ENCODE assay signal across 7 cellular contexts in the genomic region with DNA sequence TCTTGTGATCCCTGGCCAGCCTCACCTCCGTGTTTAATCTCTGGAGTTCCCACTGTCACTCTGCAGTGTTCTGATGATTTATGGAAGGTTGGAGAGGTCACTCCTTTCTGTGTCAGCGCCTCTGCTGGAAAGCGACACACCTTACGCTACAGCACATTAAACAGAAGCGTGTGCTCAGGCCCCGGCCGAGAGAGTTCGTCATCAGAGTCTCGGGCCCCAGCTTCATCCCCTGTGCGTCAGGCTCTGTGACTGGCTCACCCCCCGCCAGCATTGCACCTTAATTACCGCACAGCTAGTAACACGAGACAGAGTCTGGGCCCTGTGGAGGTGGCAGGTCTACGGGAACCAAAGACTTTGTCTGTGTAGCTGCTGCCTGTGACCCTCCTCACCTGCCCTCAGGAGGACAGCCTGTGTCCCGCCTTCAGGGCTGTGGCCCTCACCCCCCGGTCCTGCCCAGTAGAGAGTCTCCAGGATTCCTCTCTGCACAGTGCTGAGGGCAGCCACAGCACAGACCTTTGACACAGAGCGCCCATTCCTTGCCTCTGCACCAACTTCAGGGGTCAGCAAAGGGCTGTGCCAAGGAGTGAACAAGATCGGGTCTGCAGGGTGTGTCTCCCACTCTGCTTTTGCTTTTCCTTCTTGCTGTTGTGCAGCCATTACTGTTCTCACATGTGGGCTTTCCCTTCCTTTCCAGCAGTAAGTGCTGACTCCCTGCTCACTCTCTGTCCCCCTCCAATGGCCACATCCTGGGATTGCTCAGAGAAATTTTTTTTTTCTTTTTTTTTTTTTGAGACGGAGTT.
DNase-seq lines count a peak whose midpoint lies in the region; ATAC-seq and TF ChIP-seq lines count a peak whose summit lies in the region.

No MANE protein-coding gene starts in this region.

- POLR2A ChIA-PET in naive thymus-derived CD4-positive, alpha-beta T cell (lab: Charles Lee) = interaction anchor here (1.2 kb wide), 1 partner anchor 14 kb away, joined by 3 read pairs; no protein-coding TSS in a partner anchor

- no peaks in the 10 kb centered on the region for H3K9me3 ChIP-seq in naive thymus-derived CD4-positive, alpha-beta T cell (ENCODE audit: control insufficient read depth in 2 of 3, low read length in 3 of 3)

- DNase-seq in GM04503 (ENCODE audit: low read depth) (peak; percentile 10), M059J (ENCODE audit: low read depth) (peak; percentile 57), SK-MEL-5 (ENCODE audit: low read depth, low spot score) (peak; percentile 81), epithelial cell of esophagus (ENCODE audit: low read depth) (peak; percentile 45)
- no peak for DNase-seq in naive thymus-derived CD4-positive, alpha-beta T cell
- no peak for DNase-seq in stimulated activated CD4-positive, alpha-beta T cell treated with anti-CD3 and anti-CD28 coated beads, Interleukin-2, amount 100 ng/mL, for 24 hours

- H3K27ac Mint-ChIP-seq in naive thymus-derived CD4-positive, alpha-beta T cell = peak overlapping the region in 2 of 9 donors; percentile 28 to 63

- H3K36me3 ChIP-seq in naive thymus-derived CD4-positive, alpha-beta T cell (ENCODE audit: control insufficient read depth in 2 of 3, insufficient read depth in 3 of 3, low read length in 3 of 3) = peaks cover 0 to 36% (median 5%) of the 10 kb centered on the region in 3 experiments

- in situ Hi-C loops in SK-MEL-5 (cut with HindIII; ENCODE audit: low pct_unique_long_range_greater_than_20kb, low sequenced_read_pairs) = no loop called here

- H3K4me1 ChIP-seq in naive thymus-derived CD4-positive, alpha-beta T cell (ENCODE audit: control insufficient read depth in 2 of 2, insufficient read depth in 2 of 2, low read length in 2 of 2) = peaks cover 4 to 9% of the 10 kb centered on the region in 2 donors

- H3K9me3 Mint-ChIP-seq in naive thymus-derived CD4-positive, alpha-beta T cell = no peaks in the 10 kb centered on the region

- no peak overlapping the region for H3K4me3 Mint-ChIP-seq in naive thymus-derived CD4-positive, alpha-beta T cell

- H3K27me3 ChIP-seq in naive thymus-derived CD4-positive, alpha-beta T cell (ENCODE audit: control insufficient read depth in 2 of 2, insufficient read depth in 2 of 2, low read length in 2 of 2) = no peaks in the 10 kb centered on the region

- CTCF ChIA-PET in naive thymus-derived CD4-positive, alpha-beta T cell (lab: Charles Lee) = no interaction called here

- no peaks in the 10 kb centered on the region for H3K27me3 Mint-ChIP-seq in naive thymus-derived CD4-positive, alpha-beta T cell

- no peak overlapping the region for H3K27ac ChIP-seq in naive thymus-derived CD4-positive, alpha-beta T cell (ENCODE audit: low read depth, low read length)

- ATAC-seq in naive thymus-derived CD4-positive, alpha-beta T cell = peak; percentile 17
- ATAC-seq in HG02981 (IDR thresholded peaks at IDR 0.05; ENCODE audit: unreplicated experiment) = no peak

- H3K4me1 Mint-ChIP-seq in naive thymus-derived CD4-positive, alpha-beta T cell = peaks cover 10 to 44% (median 28%) of the 10 kb centered on the region in 7 donors

- peak; percentile 65 for TF ChIP-seq CTCF in epithelial cell of esophagus (IDR thresholded peaks at IDR 0.05; ENCODE audit: insufficient read depth, low read depth, low read length, missing control alignments)

- intact Hi-C loops in naive thymus-derived CD4-positive, alpha-beta T cell (cut with micrococcal nuclease) = no loop called here

- peaks cover 5 to 40% (median 13%) of the 10 kb centered on the region in 5 donors for H3K36me3 Mint-ChIP-seq in naive thymus-derived CD4-positive, alpha-beta T cell

- H3K4me3 ChIP-seq in epithelial cell of esophagus (ENCODE audit: low read length) = no peak overlapping the region
- no peak overlapping the region for H3K4me3 ChIP-seq in naive thymus-derived CD4-positive, alpha-beta T cell (ENCODE audit: low read length)

Comparison
In these comparisons a context has a peak if more than half of its experiments do, and no peak if none do; other contexts are left out.
1. DNase-seq: peak in GM04503 (single experiment), M059J (single experiment), SK-MEL-5 (single experiment) and epithelial cell of esophagus (single experiment); none in naive thymus-derived CD4-positive, alpha-beta T cell (0 of 9) and stimulated activated CD4-positive, alpha-beta T cell treated with anti-CD3 and anti-CD28 coated beads, Interleukin-2, amount 100 ng/mL, for 24 hours (0 of 2).